In the genomic region with DNA sequence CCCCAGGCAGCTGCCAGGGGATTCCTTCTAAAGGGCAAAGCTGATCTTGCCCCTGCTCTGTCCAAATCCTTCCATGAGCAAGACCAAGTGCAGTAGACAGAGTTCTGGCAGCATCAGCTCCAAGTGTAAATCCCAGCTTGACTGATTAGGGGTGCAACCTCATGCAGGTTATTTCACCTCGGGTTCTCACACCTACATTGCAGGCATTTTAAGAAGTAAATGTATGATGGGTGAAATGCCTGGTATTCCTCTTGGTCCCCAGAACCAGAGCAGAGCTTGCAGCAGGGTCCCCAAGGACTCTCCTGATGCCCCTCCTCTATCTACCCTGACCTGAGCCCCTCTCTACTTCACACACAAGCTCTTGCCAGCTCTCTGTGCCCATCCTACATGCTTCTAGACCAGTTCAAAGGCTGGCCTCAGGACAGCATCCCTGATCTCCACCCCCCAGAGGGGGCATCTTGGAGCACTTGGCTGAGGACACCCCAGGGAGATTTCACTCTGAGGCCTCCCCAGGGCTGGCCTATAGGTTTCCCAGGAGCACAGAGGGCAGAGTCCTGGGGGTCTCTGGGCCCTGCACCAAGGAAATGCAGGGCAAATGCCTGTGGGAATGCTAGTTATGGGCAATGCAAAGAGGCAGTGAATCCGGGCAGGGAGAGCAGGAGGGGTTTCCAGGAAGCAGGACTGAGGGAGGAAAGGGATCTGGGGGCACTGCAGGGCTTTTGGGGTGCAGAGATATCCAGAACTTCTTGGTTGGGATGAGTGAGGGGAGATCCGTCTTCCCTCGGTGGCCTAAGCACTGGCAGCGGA, we compare ENCODE assay signal across 8 cellular contexts. TPM values are rescaled to one million over a fixed set of nuclear protein-coding genes. Genes with fewer than 3 reads are reported as not detected.
A peak's percentile ranks its signal among the peaks of the same experiment; 100 is the strongest.
DNase-seq lines count a peak whose midpoint lies in the region; ATAC-seq and TF ChIP-seq lines count a peak whose summit lies in the region.

No MANE protein-coding gene starts in this region.

- in situ Hi-C loops in gastrocnemius medialis (cut with MboI; ENCODE audit: low sequenced_read_pairs in 4 of 4), result no loop called here

- peak overlapping the region; percentile 92 for H3K4me3 ChIP-seq in fibroblast of villous mesenchyme (ENCODE audit: low read depth, low read length)
- peak overlapping the region; percentile 85 to 98 (median 95) for H3K4me3 ChIP-seq in gastrocnemius medialis

- H3K9me3 ChIP-seq in gastrocnemius medialis, result no peaks in the 10 kb centered on the region

- peaks cover 23 to 28% (median 27%) of the 10 kb centered on the region in 3 donors for H3K4me1 Mint-ChIP-seq in T-cell

- DNase-seq in GM10248 (ENCODE audit: extremely low spot score), result peak; percentile 7
- no peak for DNase-seq in T-cell
- no peak for DNase-seq in fibroblast of villous mesenchyme (ENCODE audit: low read depth)
- DNase-seq in gastrocnemius medialis, result no peak
- DNase-seq in SIG-M5 (lab: John Stamatoyannopoulos, UW), result no peak
- no peak for DNase-seq in OCI-M2 (lab: John Stamatoyannopoulos, UW; ENCODE audit: unreplicated experiment)

- no peaks in the 10 kb centered on the region for H3K27me3 ChIP-seq in gastrocnemius medialis

- peak overlapping the region in 1 of 2 donors; percentile 81 for H3K27ac Mint-ChIP-seq in T-cell

- TF ChIP-seq CTCF in GM10248 (IDR thresholded peaks at IDR 0.05; ENCODE audit: control extremely low read depth, extremely low read depth, low read depth, missing control alignments) (no peak), fibroblast of villous mesenchyme (IDR thresholded peaks at IDR 0.05; ENCODE audit: insufficient read depth, low read depth, low read length) (no peak), gastrocnemius medialis (IDR thresholded peaks at IDR 0.05 in 4 of 5, conservative IDR thresholded peaks at IDR 0.05 in 1 of 5) (no peak)

- H3K27me3 Mint-ChIP-seq in T-cell, result peaks cover 6 to 35% of the 10 kb centered on the region in 2 donors

- no peak for ATAC-seq in T-cell (replicated peaks in 1 of 4)
- no peak for ATAC-seq in gastrocnemius medialis
- ATAC-seq in HG02642 (IDR thresholded peaks at IDR 0.05; ENCODE audit: poor library complexity, unreplicated experiment), result no peak
- ATAC-seq in GM21381 (IDR thresholded peaks at IDR 0.05; ENCODE audit: unreplicated experiment), result no peak

- peak overlapping the region; percentile 77 to 86 (median 80) for H3K4me3 Mint-ChIP-seq in T-cell

- TF ChIP-seq POLR2A in gastrocnemius medialis (IDR thresholded peaks at IDR 0.05), result no peak

- H3K27ac ChIP-seq in gastrocnemius medialis, result peak overlapping the region in 1 of 4 donors; percentile 85

- H3K4me1 ChIP-seq in gastrocnemius medialis, result peaks cover 5 to 22% of the 10 kb centered on the region in 2 donors

- CTCF ChIA-PET in GM10248 (lab: Yijun Ruan, JAX), result interaction anchor here (1.1 to 2.5 kb wide), 5 partner anchors 10 to 43 kb away, joined by 3 to 11 read pairs (median 4); a partner anchor contains a TSS
- CTCF ChIA-PET in T-cell (lab: Charles Lee), result interaction anchor here (0.6 to 0.7 kb wide), 3 partner anchors 8 to 57 kb away, joined by 4 read pairs; no protein-coding TSS in a partner anchor

- no peaks in the 10 kb centered on the region for H3K9me3 Mint-ChIP-seq in T-cell

- POLR2A ChIA-PET in GM10248 (lab: Yijun Ruan, JAX), result no interaction called here
- POLR2A ChIA-PET in T-cell (lab: Charles Lee), result interaction anchor here in 1 of 2 donors (0.5 to 0.7 kb wide), 3 partner anchors 11 to 118 kb away, joined by 3 to 7 read pairs (median 6); no protein-coding TSS in a partner anchor

- H3K36me3 ChIP-seq in gastrocnemius medialis, result no peaks in the 10 kb centered on the region

- H3K36me3 Mint-ChIP-seq in T-cell, result peaks cover 3% of the 10 kb centered on the region

- intact Hi-C loops in gastrocnemius medialis (cut with DNase I; ENCODE audit: low total_unique reads), result loop anchor here (5.0 kb wide), 1 partner anchor 125 kb away; a partner anchor contains a TSS

RNA-seq across cellular contexts. Expression of a gene that starts 1.0 kb away (rescaled TPM):
- 10 to 100 TPM; 14.4 to 19.6 (median 15.3) TPM for total RNA-seq in T-cell
- 10.3 and 13.8 TPM in 2 replicates for total RNA-seq in fibroblast of villous mesenchyme
- total RNA-seq in gastrocnemius medialis, result 10 to 100 TPM; 15.3 to 33.4 (median 18.9) TPM

RNA-seq across cellular contexts. Expression of a gene that starts 12.7 kb away (rescaled TPM):
- total RNA-seq in T-cell (10 to 100 TPM; 23.2 to 33.5 (median 28.7) TPM), fibroblast of villous mesenchyme (10.3 and 19.0 TPM in 2 replicates), gastrocnemius medialis (10 to 100 TPM; 38.8 to 58.7 (median 49.3) TPM)

RNA-seq across cellular contexts. Expression of a gene that starts 12.7 kb away (rescaled TPM):
- total RNA-seq in T-cell, result 10 to 100 TPM in 4 of 5 donors, 1 to 10 TPM in 1; 9.4 to 13.4 (median 10.8) TPM
- total RNA-seq in fibroblast of villous mesenchyme, result 4.2 and 4.3 TPM in 2 replicates
- total RNA-seq in gastrocnemius medialis, result 10 to 100 TPM; 14.6 to 17.1 (median 15.5) TPM

RNA-seq across cellular contexts. Expression of a gene that starts 32.2 kb away (rescaled TPM):
- total RNA-seq in T-cell (10 to 100 TPM; 44.6 to 76.3 (median 68.2) TPM), fibroblast of villous mesenchyme (19.0 and 21.6 TPM in 2 replicates), gastrocnemius medialis (10 to 100 TPM; 55.2 to 75.7 (median 64.7) TPM)

RNA-seq across cellular contexts. Expression of a gene that starts 37.0 kb away (rescaled TPM):
- total RNA-seq in T-cell (10 to 100 TPM; 41.6 to 67.6 (median 61.8) TPM), fibroblast of villous mesenchyme (29.8 and 40.3 TPM in 2 replicates), gastrocnemius medialis (10 to 100 TPM; 27.2 to 59.5 (median 34.0) TPM)
